27 cellular contexts compared by ENCODE assay signal in the genomic region with DNA sequence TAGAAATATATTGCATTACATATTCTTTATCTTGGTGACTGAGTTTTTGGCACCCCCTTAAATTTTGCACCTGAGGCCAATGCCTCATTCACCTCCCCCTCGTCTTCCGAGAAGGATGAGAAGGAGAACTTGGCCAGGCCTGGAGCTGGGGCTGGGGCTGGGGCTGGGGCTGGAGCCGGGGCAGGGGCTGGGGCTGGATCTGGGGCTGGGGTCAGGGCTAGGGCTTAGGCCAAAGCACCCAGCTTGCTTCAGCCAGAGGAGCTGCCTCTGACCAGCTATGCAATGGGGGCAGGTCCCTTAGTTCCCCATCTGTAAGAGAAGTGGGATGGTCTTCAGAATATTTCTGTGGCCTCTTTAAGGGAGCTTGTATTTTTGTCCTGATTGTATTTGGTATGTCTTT.
"Had no signal": no experiment of that assay in that cellular context is flagged by ENCODE, and none has a peak within 500 bp of the region (broad histone marks: within the 10 kb centered on the region; RNA-seq: fewer than 3 reads in every experiment).

No MANE protein-coding gene starts in this region.

- H3K4me1 Mint-ChIP-seq: nephron, neural crest cell had no signal

- DNase-seq: glutamatergic neuron; hypothalamus; islet precursor cell; kidney glomerular epithelial cell; left cardiac atrium; mesendoderm; naive B cell; nucleus accumbens; right lobe of liver; stimulated activated CD4-positive, alpha-beta T cell treated with anti-CD3 and anti-CD28 coated beads, Interleukin-4, amount 100 ng/mL, for 24 hours; stimulated activated naive CD4-positive, alpha-beta T cell treated with Interleukin-2 at 50 U/mL for 16 hours; stimulated activated naive CD8-positive, alpha-beta T cell treated with anti-CD3 and anti-CD28 coated beads, Interleukin-15, amount 100 ng/mL, for 72 hours; substantia nigra; upper lobe of left lung had no signal

- H3K4me3 ChIP-seq: heart left ventricle, lung, right atrium auricular region, right lobe of liver, skin epidermis, tibial nerve, upper lobe of left lung, vagina had no signal

- H3K27ac Mint-ChIP-seq: mesothelial cell of epicardium; nephron; progenitor cell of endocrine pancreas; stimulated activated effector memory CD8-positive, alpha-beta T cell treated with anti-CD3 and anti-CD28 coated beads, Interleukin-12 subunit alpha, Interleukin-12 subunit beta, amount 100 ng/mL, for 72 hours; stimulated activated naive CD8-positive, alpha-beta T cell treated with anti-CD3 and anti-CD28 coated beads, Interleukin-15, amount 100 ng/mL, for 72 hours had no signal

- H3K27ac ChIP-seq: heart left ventricle, parathyroid adenoma, right atrium auricular region, right lobe of liver, skin epidermis, tibial nerve, upper lobe of left lung, vagina had no signal

- ATAC-seq: heart left ventricle; left cardiac atrium; left lobe of liver; right lobe of liver; stimulated activated effector memory CD8-positive, alpha-beta T cell treated with anti-CD3 and anti-CD28 coated beads, Interleukin-12 subunit alpha, Interleukin-12 subunit beta, amount 100 ng/mL, for 72 hours; stimulated activated naive CD8-positive, alpha-beta T cell treated with anti-CD3 and anti-CD28 coated beads, Interleukin-15, amount 100 ng/mL, for 72 hours had no signal

- H3K9me3 ChIP-seq: heart left ventricle, right atrium auricular region, right lobe of liver, tibial nerve, upper lobe of left lung, vagina had no signal

- H3K27me3 ChIP-seq: right atrium auricular region, right lobe of liver, tibial nerve, vagina had no signal

- H3K9me3 Mint-ChIP-seq: mesothelial cell of epicardium; naive B cell; nephron; neural crest cell; stimulated activated effector memory CD8-positive, alpha-beta T cell treated with anti-CD3 and anti-CD28 coated beads, Interleukin-12 subunit alpha, Interleukin-12 subunit beta, amount 100 ng/mL, for 72 hours; stimulated activated naive CD8-positive, alpha-beta T cell treated with anti-CD3 and anti-CD28 coated beads, Interleukin-15, amount 100 ng/mL, for 72 hours had no signal

- H2AFZ ChIP-seq: parathyroid adenoma had no signal

- H3K36me3 Mint-ChIP-seq: mesothelial cell of epicardium, naive B cell had no signal

- H3K4me1 ChIP-seq: parathyroid adenoma had no signal

- H3K4me3 Mint-ChIP-seq: mesothelial cell of epicardium; stimulated activated effector memory CD8-positive, alpha-beta T cell treated with anti-CD3 and anti-CD28 coated beads, Interleukin-12 subunit alpha, Interleukin-12 subunit beta, amount 100 ng/mL, for 72 hours; stimulated activated naive CD8-positive, alpha-beta T cell treated with anti-CD3 and anti-CD28 coated beads, Interleukin-15, amount 100 ng/mL, for 72 hours had no signal

- H3K36me3 ChIP-seq: heart left ventricle, right atrium auricular region, right lobe of liver, tibial nerve, upper lobe of left lung, vagina had no signal

- H3K79me2 ChIP-seq: parathyroid adenoma had no signal
